ENCODE assay signal across 2 cellular contexts in genomic region chrX:154401045-154401799, GRCh38.
TF ChIP-seq lines count a peak whose summit lies in the region.

No MANE protein-coding gene starts in this region.

TF ChIP-seq in HEK293, 187 proteins besides CTCF, POLR2A, EP300 and RAD21 (continued from another document):
- TF ChIP-seq, protein P1, sequence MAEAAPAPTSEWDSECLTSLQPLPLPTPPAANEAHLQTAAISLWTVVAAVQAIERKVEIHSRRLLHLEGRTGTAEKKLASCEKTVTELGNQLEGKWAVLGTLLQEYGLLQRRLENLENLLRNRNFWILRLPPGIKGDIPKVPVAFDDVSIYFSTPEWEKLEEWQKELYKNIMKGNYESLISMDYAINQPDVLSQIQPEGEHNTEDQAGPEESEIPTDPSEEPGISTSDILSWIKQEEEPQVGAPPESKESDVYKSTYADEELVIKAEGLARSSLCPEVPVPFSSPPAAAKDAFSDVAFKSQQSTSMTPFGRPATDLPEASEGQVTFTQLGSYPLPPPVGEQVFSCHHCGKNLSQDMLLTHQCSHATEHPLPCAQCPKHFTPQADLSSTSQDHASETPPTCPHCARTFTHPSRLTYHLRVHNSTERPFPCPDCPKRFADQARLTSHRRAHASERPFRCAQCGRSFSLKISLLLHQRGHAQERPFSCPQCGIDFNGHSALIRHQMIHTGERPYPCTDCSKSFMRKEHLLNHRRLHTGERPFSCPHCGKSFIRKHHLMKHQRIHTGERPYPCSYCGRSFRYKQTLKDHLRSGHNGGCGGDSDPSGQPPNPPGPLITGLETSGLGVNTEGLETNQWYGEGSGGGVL (tag by site-specific recombination; IDR thresholded peaks at IDR 0.05) = no peak

TF ChIP-seq in HepG2, 621 proteins besides CTCF, POLR2A, EP300 and RAD21 (continued from another document and continues in another):
- TF ChIP-seq TEAD3 (CRISPR knock-in tag; optimal IDR thresholded peaks at IDR 0.05; ENCODE audit: borderline replicate concordance) (peak; percentile 65), AKAP8 (CRISPR knock-in tag; IDR thresholded peaks at IDR 0.05) (peak; percentile 76; the same call in 1 of the 2 replicates), BHLHE40 (IDR thresholded peaks at IDR 0.05; ENCODE audit: low read length) (peak; percentile 65), POLR2AphosphoS5 (IDR thresholded peaks at IDR 0.05; ENCODE audit: low read depth, low read length) (peak; percentile 82), ZFP91 (CRISPR knock-in tag; IDR thresholded peaks at IDR 0.05; ENCODE audit: borderline replicate concordance) (peak; percentile 26; the same call in 1 of the 2 replicates), HNF4G (IDR thresholded peaks at IDR 0.05; ENCODE audit: borderline replicate concordance, low read depth, low read length) (peak; percentile 70), HNF4G (CRISPR knock-in tag; IDR thresholded peaks at IDR 0.05; ENCODE audit: borderline replicate concordance, low read depth) (no peak), GATAD1 (CRISPR knock-in tag; IDR thresholded peaks at IDR 0.05) (0 out of 2 replicates have a peak, but pooled peaks have one; percentile 36), ZNF503 (CRISPR knock-in tag; IDR thresholded peaks at IDR 0.05) (no peak), CBX5 (CRISPR knock-in tag; IDR thresholded peaks at IDR 0.05; ENCODE audit: borderline replicate concordance) (0 out of 2 replicates have a peak, but pooled peaks have one; percentile 21), KDM2A (CRISPR knock-in tag; IDR thresholded peaks at IDR 0.05; ENCODE audit: borderline replicate concordance, low read depth) (peak; percentile 66), SALL1 (CRISPR knock-in tag; IDR thresholded peaks at IDR 0.05) (0 out of 2 replicates have a peak, but pooled peaks have one; percentile 39), POLR2G (IDR thresholded peaks at IDR 0.05; ENCODE audit: low read depth, low read length) (peak; percentile 91), RXRB (CRISPR knock-in tag; IDR thresholded peaks at IDR 0.05; ENCODE audit: borderline replicate concordance) (peak; percentile 18; the same call in 1 of the 2 replicates), ZFY (CRISPR knock-in tag; IDR thresholded peaks at IDR 0.05) (peak; percentile 35; the same call in 1 of the 2 replicates), ERF (CRISPR knock-in tag; IDR thresholded peaks at IDR 0.05) (peak; percentile 37; the same call in 1 of the 2 replicates), NCOA2 (CRISPR knock-in tag; IDR thresholded peaks at IDR 0.05) (peak; percentile 16; the same call in 1 of the 2 replicates), ZGPAT (CRISPR knock-in tag; IDR thresholded peaks at IDR 0.05) (peak; percentile 51; the same call in 1 of the 2 replicates), ZMAT5 (CRISPR knock-in tag; IDR thresholded peaks at IDR 0.05; ENCODE audit: borderline replicate concordance, low read depth) (no peak), MAZ (IDR thresholded peaks at IDR 0.05; ENCODE audit: borderline replicate concordance, low read depth, low read length) (peak; percentile 22; the same call in 1 of the 2 replicates), MAZ (CRISPR knock-in tag; IDR thresholded peaks at IDR 0.05; ENCODE audit: low read depth) (0 out of 2 replicates have a peak, but pooled peaks have one; percentile 32), NFKB2 (CRISPR knock-in tag; IDR thresholded peaks at IDR 0.05; ENCODE audit: borderline replicate concordance) (no peak), IKZF5 (CRISPR knock-in tag; IDR thresholded peaks at IDR 0.05) (peak; percentile 64), POLR2AphosphoS2 (IDR thresholded peaks at IDR 0.05; ENCODE audit: low read depth, low read length) (peak; percentile 96), ZNF501 (CRISPR knock-in tag; IDR thresholded peaks at IDR 0.05) (peak; percentile 48; the same call in 1 of the 2 replicates), FOXP1 (IDR thresholded peaks at IDR 0.05) (no peak), FOXP1 (CRISPR knock-in tag; IDR thresholded peaks at IDR 0.05) (0 out of 2 replicates have a peak, but pooled peaks have one; percentile 12)
- TF ChIP-seq, protein P2, sequence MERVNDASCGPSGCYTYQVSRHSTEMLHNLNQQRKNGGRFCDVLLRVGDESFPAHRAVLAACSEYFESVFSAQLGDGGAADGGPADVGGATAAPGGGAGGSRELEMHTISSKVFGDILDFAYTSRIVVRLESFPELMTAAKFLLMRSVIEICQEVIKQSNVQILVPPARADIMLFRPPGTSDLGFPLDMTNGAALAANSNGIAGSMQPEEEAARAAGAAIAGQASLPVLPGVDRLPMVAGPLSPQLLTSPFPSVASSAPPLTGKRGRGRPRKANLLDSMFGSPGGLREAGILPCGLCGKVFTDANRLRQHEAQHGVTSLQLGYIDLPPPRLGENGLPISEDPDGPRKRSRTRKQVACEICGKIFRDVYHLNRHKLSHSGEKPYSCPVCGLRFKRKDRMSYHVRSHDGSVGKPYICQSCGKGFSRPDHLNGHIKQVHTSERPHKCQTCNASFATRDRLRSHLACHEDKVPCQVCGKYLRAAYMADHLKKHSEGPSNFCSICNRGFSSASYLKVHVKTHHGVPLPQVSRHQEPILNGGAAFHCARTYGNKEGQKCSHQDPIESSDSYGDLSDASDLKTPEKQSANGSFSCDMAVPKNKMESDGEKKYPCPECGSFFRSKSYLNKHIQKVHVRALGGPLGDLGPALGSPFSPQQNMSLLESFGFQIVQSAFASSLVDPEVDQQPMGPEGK (CRISPR knock-in tag; IDR thresholded peaks at IDR 0.05) = peak; percentile 81
- TF ChIP-seq, protein P3, sequence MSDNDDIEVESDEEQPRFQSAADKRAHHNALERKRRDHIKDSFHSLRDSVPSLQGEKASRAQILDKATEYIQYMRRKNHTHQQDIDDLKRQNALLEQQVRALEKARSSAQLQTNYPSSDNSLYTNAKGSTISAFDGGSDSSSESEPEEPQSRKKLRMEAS (IDR thresholded peaks at IDR 0.05) = peak; percentile 77
- TF ChIP-seq, protein P4, sequence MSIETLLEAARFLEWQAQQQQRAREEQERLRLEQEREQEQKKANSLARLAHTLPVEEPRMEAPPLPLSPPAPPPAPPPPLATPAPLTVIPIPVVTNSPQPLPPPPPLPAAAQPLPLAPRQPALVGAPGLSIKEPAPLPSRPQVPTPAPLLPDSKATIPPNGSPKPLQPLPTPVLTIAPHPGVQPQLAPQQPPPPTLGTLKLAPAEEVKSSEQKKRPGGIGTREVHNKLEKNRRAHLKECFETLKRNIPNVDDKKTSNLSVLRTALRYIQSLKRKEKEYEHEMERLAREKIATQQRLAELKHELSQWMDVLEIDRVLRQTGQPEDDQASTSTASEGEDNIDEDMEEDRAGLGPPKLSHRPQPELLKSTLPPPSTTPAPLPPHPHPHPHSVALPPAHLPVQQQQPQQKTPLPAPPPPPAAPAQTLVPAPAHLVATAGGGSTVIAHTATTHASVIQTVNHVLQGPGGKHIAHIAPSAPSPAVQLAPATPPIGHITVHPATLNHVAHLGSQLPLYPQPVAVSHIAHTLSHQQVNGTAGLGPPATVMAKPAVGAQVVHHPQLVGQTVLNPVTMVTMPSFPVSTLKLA (IDR thresholded peaks at IDR 0.05) = peak; percentile 27; the same call in 1 of the 2 replicates
- TF ChIP-seq, protein P5, sequence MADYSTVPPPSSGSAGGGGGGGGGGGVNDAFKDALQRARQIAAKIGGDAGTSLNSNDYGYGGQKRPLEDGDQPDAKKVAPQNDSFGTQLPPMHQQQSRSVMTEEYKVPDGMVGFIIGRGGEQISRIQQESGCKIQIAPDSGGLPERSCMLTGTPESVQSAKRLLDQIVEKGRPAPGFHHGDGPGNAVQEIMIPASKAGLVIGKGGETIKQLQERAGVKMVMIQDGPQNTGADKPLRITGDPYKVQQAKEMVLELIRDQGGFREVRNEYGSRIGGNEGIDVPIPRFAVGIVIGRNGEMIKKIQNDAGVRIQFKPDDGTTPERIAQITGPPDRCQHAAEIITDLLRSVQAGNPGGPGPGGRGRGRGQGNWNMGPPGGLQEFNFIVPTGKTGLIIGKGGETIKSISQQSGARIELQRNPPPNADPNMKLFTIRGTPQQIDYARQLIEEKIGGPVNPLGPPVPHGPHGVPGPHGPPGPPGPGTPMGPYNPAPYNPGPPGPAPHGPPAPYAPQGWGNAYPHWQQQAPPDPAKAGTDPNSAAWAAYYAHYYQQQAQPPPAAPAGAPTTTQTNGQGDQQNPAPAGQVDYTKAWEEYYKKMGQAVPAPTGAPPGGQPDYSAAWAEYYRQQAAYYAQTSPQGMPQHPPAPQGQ (CRISPR knock-in tag; IDR thresholded peaks at IDR 0.05; ENCODE audit: borderline replicate concordance) = no peak
- TF ChIP-seq, protein P6, sequence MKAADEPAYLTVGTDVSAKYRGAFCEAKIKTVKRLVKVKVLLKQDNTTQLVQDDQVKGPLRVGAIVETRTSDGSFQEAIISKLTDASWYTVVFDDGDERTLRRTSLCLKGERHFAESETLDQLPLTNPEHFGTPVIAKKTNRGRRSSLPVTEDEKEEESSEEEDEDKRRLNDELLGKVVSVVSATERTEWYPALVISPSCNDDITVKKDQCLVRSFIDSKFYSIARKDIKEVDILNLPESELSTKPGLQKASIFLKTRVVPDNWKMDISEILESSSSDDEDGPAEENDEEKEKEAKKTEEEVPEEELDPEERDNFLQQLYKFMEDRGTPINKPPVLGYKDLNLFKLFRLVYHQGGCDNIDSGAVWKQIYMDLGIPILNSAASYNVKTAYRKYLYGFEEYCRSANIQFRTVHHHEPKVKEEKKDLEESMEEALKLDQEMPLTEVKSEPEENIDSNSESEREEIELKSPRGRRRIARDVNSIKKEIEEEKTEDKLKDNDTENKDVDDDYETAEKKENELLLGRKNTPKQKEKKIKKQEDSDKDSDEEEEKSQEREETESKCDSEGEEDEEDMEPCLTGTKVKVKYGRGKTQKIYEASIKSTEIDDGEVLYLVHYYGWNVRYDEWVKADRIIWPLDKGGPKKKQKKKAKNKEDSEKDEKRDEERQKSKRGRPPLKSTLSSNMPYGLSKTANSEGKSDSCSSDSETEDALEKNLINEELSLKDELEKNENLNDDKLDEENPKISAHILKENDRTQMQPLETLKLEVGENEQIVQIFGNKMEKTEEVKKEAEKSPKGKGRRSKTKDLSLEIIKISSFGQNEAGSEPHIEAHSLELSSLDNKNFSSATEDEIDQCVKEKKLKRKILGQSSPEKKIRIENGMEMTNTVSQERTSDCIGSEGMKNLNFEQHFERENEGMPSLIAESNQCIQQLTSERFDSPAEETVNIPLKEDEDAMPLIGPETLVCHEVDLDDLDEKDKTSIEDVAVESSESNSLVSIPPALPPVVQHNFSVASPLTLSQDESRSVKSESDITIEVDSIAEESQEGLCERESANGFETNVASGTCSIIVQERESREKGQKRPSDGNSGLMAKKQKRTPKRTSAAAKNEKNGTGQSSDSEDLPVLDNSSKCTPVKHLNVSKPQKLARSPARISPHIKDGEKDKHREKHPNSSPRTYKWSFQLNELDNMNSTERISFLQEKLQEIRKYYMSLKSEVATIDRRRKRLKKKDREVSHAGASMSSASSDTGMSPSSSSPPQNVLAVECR (CRISPR knock-in tag; IDR thresholded peaks at IDR 0.05; ENCODE audit: borderline replicate concordance) = peak; percentile 28; the same call in 1 of the 2 replicates
